In the genomic region with DNA sequence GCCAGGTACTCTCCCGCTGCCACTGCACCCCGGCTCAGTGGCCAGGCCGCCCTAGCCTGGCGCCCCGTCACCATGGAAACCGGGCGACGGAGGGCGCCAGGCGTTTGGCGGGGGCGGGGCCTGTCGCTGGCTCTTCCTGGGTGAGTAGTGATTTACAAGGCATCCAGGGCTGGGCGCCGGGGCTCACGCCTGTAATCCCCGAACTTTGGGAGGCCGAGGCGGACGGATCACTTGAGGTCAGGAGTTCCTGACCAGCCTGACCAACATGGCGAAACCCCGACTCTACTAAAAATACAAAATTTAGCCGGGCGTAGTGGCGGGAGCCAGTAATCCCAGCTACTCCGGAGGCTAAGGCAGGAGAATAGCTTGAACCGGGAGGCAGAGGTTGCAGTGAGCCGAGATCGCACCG, we compare ENCODE assay signal across 1 cellular context.
TF ChIP-seq lines count a peak whose summit lies in the region.

A gene (minus strand): TSS at position 107 of the 409 bp plus-strand sequence. CDS start 116 bp downstream, outside the sequence.

TF ChIP-seq in SK-N-SH, 30 proteins besides CTCF, POLR2A, EP300 and RAD21:
- TF ChIP-seq, protein P1, sequence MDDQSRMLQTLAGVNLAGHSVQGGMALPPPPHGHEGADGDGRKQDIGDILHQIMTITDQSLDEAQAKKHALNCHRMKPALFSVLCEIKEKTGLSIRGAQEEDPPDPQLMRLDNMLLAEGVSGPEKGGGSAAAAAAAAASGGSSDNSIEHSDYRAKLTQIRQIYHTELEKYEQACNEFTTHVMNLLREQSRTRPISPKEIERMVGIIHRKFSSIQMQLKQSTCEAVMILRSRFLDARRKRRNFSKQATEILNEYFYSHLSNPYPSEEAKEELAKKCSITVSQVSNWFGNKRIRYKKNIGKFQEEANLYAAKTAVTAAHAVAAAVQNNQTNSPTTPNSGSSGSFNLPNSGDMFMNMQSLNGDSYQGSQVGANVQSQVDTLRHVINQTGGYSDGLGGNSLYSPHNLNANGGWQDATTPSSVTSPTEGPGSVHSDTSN (IDR thresholded peaks at IDR 0.05): peak; percentile 45
